Comparison of ENCODE assay signal across 20 cellular contexts in the genomic region with DNA sequence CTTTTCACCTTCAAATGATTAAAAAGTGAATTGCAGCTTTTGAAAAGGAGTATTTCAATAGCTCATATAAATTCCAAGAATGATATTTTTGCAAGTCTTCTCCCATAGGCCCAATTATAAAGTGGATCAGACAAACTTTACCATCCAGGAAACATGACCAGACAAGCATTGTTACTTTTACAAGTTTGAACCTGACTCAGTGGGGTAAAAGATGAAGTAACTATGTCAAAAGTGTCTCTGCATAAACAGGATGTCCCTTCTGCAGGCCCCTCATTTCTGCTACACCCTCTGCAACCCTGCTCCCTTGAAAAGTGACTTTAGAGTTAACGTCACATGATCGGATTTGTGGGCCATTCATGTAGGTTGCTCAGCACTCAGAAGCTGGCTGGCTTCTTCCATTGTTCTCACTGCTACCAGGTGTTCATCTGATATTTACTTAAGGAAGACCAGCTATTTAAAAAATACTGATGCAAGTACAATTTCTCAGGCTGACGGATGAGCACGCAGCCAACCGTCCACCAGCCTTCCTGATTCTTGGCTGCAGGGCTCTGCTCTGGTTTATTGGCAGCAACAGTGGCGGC. TPM values are rescaled to one million over a fixed set of nuclear protein-coding genes. Genes with fewer than 3 reads are reported as not detected.
DNase-seq lines count a peak whose midpoint lies in the region; ATAC-seq and TF ChIP-seq lines count a peak whose summit lies in the region.
"Had no signal": no experiment of that assay in that cellular context is flagged by ENCODE, and none has a peak within 500 bp of the region (broad histone marks: within the 10 kb centered on the region; RNA-seq: fewer than 3 reads in every experiment).

No MANE protein-coding gene starts in this region.

- H3K4me3 ChIP-seq in endodermal cell (ENCODE audit: low read length): no peak overlapping the region
- H3K4me3 ChIP-seq: MG63, Peyer's patch had no signal

- TF ChIP-seq CTCF in mesothelial cell of epicardium (IDR thresholded peaks at IDR 0.05; ENCODE audit: unreplicated experiment) (no peak), endodermal cell (conservative IDR thresholded peaks at IDR 0.05) (no peak)

- H3K4me1 Mint-ChIP-seq in activated CD4-positive, alpha-beta memory T cell treated with anti-CD3 and anti-CD28 coated beads, Interleukin-2, amount 10 ng/mL, durations not matched to agents 7 days and 5 days: no peaks in the 10 kb centered on the region
- H3K4me1 Mint-ChIP-seq in activated CD4-positive, alpha-beta memory T cell treated with anti-CD3 and anti-CD28 coated beads for 36 hours (ENCODE audit: low read depth): no peaks in the 10 kb centered on the region
- no peaks in the 10 kb centered on the region for H3K4me1 Mint-ChIP-seq in activated CD8-positive, alpha-beta T cell treated with anti-CD3 and anti-CD28 coated beads, Interleukin-2, amount 10 ng/mL, durations not matched to agents 7 days and 5 days (ENCODE audit: low read depth)
- H3K4me1 Mint-ChIP-seq in mesothelial cell of epicardium (peaks cover 5% of the 10 kb centered on the region), endodermal cell (no peaks in the 10 kb centered on the region)
- H3K4me1 Mint-ChIP-seq: CD4-positive, CD25-positive, alpha-beta regulatory T cell had no signal

- CTCF ChIA-PET in activated CD4-positive, alpha-beta memory T cell treated with anti-CD3 and anti-CD28 coated beads, Interleukin-2, amount 10 ng/mL, durations not matched to agents 7 days and 5 days (lab: Charles Lee): no interaction called here
- CTCF ChIA-PET in activated CD4-positive, alpha-beta memory T cell treated with anti-CD3 and anti-CD28 coated beads for 36 hours (lab: Charles Lee): interaction anchor here (0.7 to 0.9 kb wide), 2 partner anchors 41 to 240 kb away, joined by 3 to 4 read pairs; no protein-coding TSS in a partner anchor
- CTCF ChIA-PET in activated CD8-positive, alpha-beta T cell treated with anti-CD3 and anti-CD28 coated beads, Interleukin-2, amount 10 ng/mL, durations not matched to agents 7 days and 5 days (lab: Charles Lee): interaction anchor here (1.0 kb wide), 1 partner anchor 241 kb away, joined by 5 read pairs; no protein-coding TSS in a partner anchor

- H3K36me3 Mint-ChIP-seq in activated CD4-positive, alpha-beta memory T cell treated with anti-CD3 and anti-CD28 coated beads, Interleukin-2, amount 10 ng/mL, durations not matched to agents 7 days and 5 days (ENCODE audit: low read depth): peaks cover 61% of the 10 kb centered on the region
- H3K36me3 Mint-ChIP-seq in activated CD4-positive, alpha-beta memory T cell treated with anti-CD3 and anti-CD28 coated beads for 36 hours: peaks cover 61% of the 10 kb centered on the region
- H3K36me3 Mint-ChIP-seq in activated CD8-positive, alpha-beta T cell treated with anti-CD3 and anti-CD28 coated beads, Interleukin-2, amount 10 ng/mL, durations not matched to agents 7 days and 5 days (ENCODE audit: low read depth): peaks cover 75% of the 10 kb centered on the region
- H3K36me3 Mint-ChIP-seq in mesothelial cell of epicardium: peaks cover 54% of the 10 kb centered on the region
- H3K36me3 Mint-ChIP-seq in endodermal cell (ENCODE audit: low read depth): peaks cover 66% of the 10 kb centered on the region

- POLR2A ChIA-PET in activated CD4-positive, alpha-beta memory T cell treated with anti-CD3 and anti-CD28 coated beads, Interleukin-2, amount 10 ng/mL, durations not matched to agents 7 days and 5 days (lab: Charles Lee): interaction anchor here (1.1 kb wide), 1 partner anchor 29 kb away, joined by 3 read pairs; no protein-coding TSS in a partner anchor
- POLR2A ChIA-PET in activated CD4-positive, alpha-beta memory T cell treated with anti-CD3 and anti-CD28 coated beads for 36 hours (lab: Charles Lee): no interaction called here
- POLR2A ChIA-PET in activated CD8-positive, alpha-beta T cell treated with anti-CD3 and anti-CD28 coated beads, Interleukin-2, amount 10 ng/mL, durations not matched to agents 7 days and 5 days (lab: Charles Lee): no interaction called here

- no peak overlapping the region for H3K9ac ChIP-seq in endodermal cell (ENCODE audit: extremely low read depth, low read length, poor library complexity, severe bottlenecking)

- H3K4me1 ChIP-seq in endodermal cell (ENCODE audit: control insufficient read depth, insufficient read depth, low read length): no peaks in the 10 kb centered on the region
- H3K4me1 ChIP-seq: Peyer's patch had no signal

- H3K4me3 Mint-ChIP-seq in activated CD4-positive, alpha-beta memory T cell treated with anti-CD3 and anti-CD28 coated beads, Interleukin-2, amount 10 ng/mL, durations not matched to agents 7 days and 5 days: no peak overlapping the region
- no peak overlapping the region for H3K4me3 Mint-ChIP-seq in activated CD4-positive, alpha-beta memory T cell treated with anti-CD3 and anti-CD28 coated beads for 36 hours
- H3K4me3 Mint-ChIP-seq in activated CD8-positive, alpha-beta T cell treated with anti-CD3 and anti-CD28 coated beads, Interleukin-2, amount 10 ng/mL, durations not matched to agents 7 days and 5 days: no peak overlapping the region
- H3K4me3 Mint-ChIP-seq in mesothelial cell of epicardium (no peak overlapping the region), endodermal cell (no peak overlapping the region)
- H3K4me3 Mint-ChIP-seq: CD4-positive, CD25-positive, alpha-beta regulatory T cell; natural killer cell treated with Interleukin-12 subunit alpha and Interleukin-12 subunit beta and Interleukin-15 and Interleukin-18, amount 100 ng/mL, for 72 hours had no signal

- no peaks in the 10 kb centered on the region for H3K9me3 Mint-ChIP-seq in activated CD4-positive, alpha-beta memory T cell treated with anti-CD3 and anti-CD28 coated beads, Interleukin-2, amount 10 ng/mL, durations not matched to agents 7 days and 5 days
- no peaks in the 10 kb centered on the region for H3K9me3 Mint-ChIP-seq in activated CD4-positive, alpha-beta memory T cell treated with anti-CD3 and anti-CD28 coated beads for 36 hours
- H3K9me3 Mint-ChIP-seq in activated CD8-positive, alpha-beta T cell treated with anti-CD3 and anti-CD28 coated beads, Interleukin-2, amount 10 ng/mL, durations not matched to agents 7 days and 5 days (ENCODE audit: insufficient read depth): no peaks in the 10 kb centered on the region
- no peaks in the 10 kb centered on the region for H3K9me3 Mint-ChIP-seq in mesothelial cell of epicardium
- no peaks in the 10 kb centered on the region for H3K9me3 Mint-ChIP-seq in endodermal cell
- H3K9me3 Mint-ChIP-seq: natural killer cell treated with Interleukin-12 subunit alpha and Interleukin-12 subunit beta and Interleukin-15 and Interleukin-18, amount 100 ng/mL, for 72 hours had no signal

- H3K27me3 Mint-ChIP-seq in activated CD4-positive, alpha-beta memory T cell treated with anti-CD3 and anti-CD28 coated beads, Interleukin-2, amount 10 ng/mL, durations not matched to agents 7 days and 5 days: no peaks in the 10 kb centered on the region
- H3K27me3 Mint-ChIP-seq in activated CD4-positive, alpha-beta memory T cell treated with anti-CD3 and anti-CD28 coated beads for 36 hours: no peaks in the 10 kb centered on the region
- H3K27me3 Mint-ChIP-seq in activated CD8-positive, alpha-beta T cell treated with anti-CD3 and anti-CD28 coated beads, Interleukin-2, amount 10 ng/mL, durations not matched to agents 7 days and 5 days (ENCODE audit: low read depth): no peaks in the 10 kb centered on the region
- no peaks in the 10 kb centered on the region for H3K27me3 Mint-ChIP-seq in mesothelial cell of epicardium (ENCODE audit: low read depth)
- no peaks in the 10 kb centered on the region for H3K27me3 Mint-ChIP-seq in endodermal cell (ENCODE audit: insufficient read depth)
- H3K27me3 Mint-ChIP-seq: CD4-positive, CD25-positive, alpha-beta regulatory T cell; natural killer cell treated with Interleukin-12 subunit alpha and Interleukin-12 subunit beta and Interleukin-15 and Interleukin-18, amount 100 ng/mL, for 72 hours had no signal

- H3K9me3 ChIP-seq in endodermal cell (ENCODE audit: control insufficient read depth, low read length): no peaks in the 10 kb centered on the region
- H3K9me3 ChIP-seq: MG63, Peyer's patch had no signal

- no peaks in the 10 kb centered on the region for H3K27me3 ChIP-seq in endodermal cell (ENCODE audit: control insufficient read depth, insufficient read depth, low read length, poor library complexity, severe bottlenecking)
- H3K27me3 ChIP-seq: MG63, Peyer's patch had no signal

- ATAC-seq in activated CD8-positive, alpha-beta T cell treated with anti-CD3 and anti-CD28 coated beads, Interleukin-2, amount 10 ng/mL, durations not matched to agents 7 days and 5 days: no peak
- ATAC-seq: natural killer cell treated with Interleukin-12 subunit alpha and Interleukin-12 subunit beta and Interleukin-15 and Interleukin-18, amount 100 ng/mL, for 72 hours had no signal

- H3K27ac ChIP-seq in endodermal cell (ENCODE audit: low read depth, low read length): no peak overlapping the region
- H3K27ac ChIP-seq: Peyer's patch had no signal

- WGBS in endodermal cell (ENCODE audit: insufficient coverage in 1 of 2, insufficient read length in 1 of 2), 2 experiments: 94 to 98% methylated on average over 6 of the region's 6 CpGs

- H3K27ac Mint-ChIP-seq in activated CD4-positive, alpha-beta memory T cell treated with anti-CD3 and anti-CD28 coated beads, Interleukin-2, amount 10 ng/mL, durations not matched to agents 7 days and 5 days: peak overlapping the region; percentile 70
- H3K27ac Mint-ChIP-seq in activated CD4-positive, alpha-beta memory T cell treated with anti-CD3 and anti-CD28 coated beads for 36 hours: no peak overlapping the region
- H3K27ac Mint-ChIP-seq in activated CD8-positive, alpha-beta T cell treated with anti-CD3 and anti-CD28 coated beads, Interleukin-2, amount 10 ng/mL, durations not matched to agents 7 days and 5 days: peak overlapping the region; percentile 3
- H3K27ac Mint-ChIP-seq in mesothelial cell of epicardium (peak overlapping the region; percentile 70), endodermal cell (no peak overlapping the region)
- H3K27ac Mint-ChIP-seq: CD4-positive, CD25-positive, alpha-beta regulatory T cell; natural killer cell treated with Interleukin-12 subunit alpha and Interleukin-12 subunit beta and Interleukin-15 and Interleukin-18, amount 100 ng/mL, for 72 hours had no signal

- peaks cover 76% of the 10 kb centered on the region for H3K36me3 ChIP-seq in endodermal cell (ENCODE audit: control insufficient read depth, insufficient read depth, low read length)

- intact Hi-C loops in activated CD4-positive, alpha-beta memory T cell treated with anti-CD3 and anti-CD28 coated beads for 36 hours (cut with micrococcal nuclease): no loop called here

- no peak for DNase-seq in activated CD4-positive, alpha-beta memory T cell treated with anti-CD3 and anti-CD28 coated beads, Interleukin-2, amount 10 ng/mL, durations not matched to agents 7 days and 5 days
- no peak for DNase-seq in activated CD4-positive, alpha-beta memory T cell treated with anti-CD3 and anti-CD28 coated beads for 36 hours
- DNase-seq in NCI-H146 treated with DMSO at 0.1 percent for 48 hours (lab: John Stamatoyannopoulos, UW; ENCODE audit: unreplicated experiment) (peak; percentile 39), mesothelial cell of epicardium (ENCODE audit: low spot score in 2 of 2, unreplicated experiment in 2 of 2) (no peak), endodermal cell (no peak), DMS114 treated with DMSO at 0.1 percent for 48 hours (lab: John Stamatoyannopoulos, UW; ENCODE audit: unreplicated experiment) (no peak), RPMI8226 (no peak)
- no peak for DNase-seq in activated CD8-positive, alpha-beta T cell treated with anti-CD3 and anti-CD28 coated beads, Interleukin-2, amount 10 ng/mL, durations not matched to agents 7 days and 5 days
- DNase-seq: activated CD4-positive, alpha-beta T cell treated with anti-CD3 and anti-CD28 coated beads, Interleukin-2, amount 50 U/mL, for 1 hour; CD4-positive, CD25-positive, alpha-beta regulatory T cell; central memory CD4-positive, alpha-beta T cell; DND-41; effector memory CD4-positive, alpha-beta T cell; hippocampal formation; MG63; NCI-H2029; Peyer's patch; posterior cingulate gyrus; stimulated activated CD4-positive, alpha-beta T cell treated with anti-CD3 and anti-CD28 coated beads, Interleukin-2, amount 100 ng/mL, for 48 hours had no signal

RNA-seq across cellular contexts. Expression of gene URB1, which starts 32.3 kb away (rescaled TPM):
- total RNA-seq in activated CD4-positive, alpha-beta memory T cell treated with anti-CD3 and anti-CD28 coated beads, Interleukin-2, amount 10 ng/mL, durations not matched to agents 7 days and 5 days: 1 to 10 TPM; 9.1 TPM
- total RNA-seq in activated CD4-positive, alpha-beta memory T cell treated with anti-CD3 and anti-CD28 coated beads for 36 hours: 10 to 100 TPM; 21.5 to 23.4 TPM
- 10 to 100 TPM; 17.4 to 19.4 TPM for total RNA-seq in activated CD8-positive, alpha-beta T cell treated with anti-CD3 and anti-CD28 coated beads, Interleukin-2, amount 10 ng/mL, durations not matched to agents 7 days and 5 days
- total RNA-seq in mesothelial cell of epicardium (21.8 to 23.4 TPM (median 22.2 TPM) in 3 replicates), endodermal cell (10 to 100 TPM in 1 of 2 donors, 1 to 10 TPM in 1; 9.4 to 14.0 TPM)
- polyA plus RNA-seq in endodermal cell (2013, experiment 1 of 2): 9.7 TPM
- 9.0 TPM for polyA plus RNA-seq in endodermal cell (2013, experiment 2 of 2)

RNA-seq across cellular contexts. Expression of gene EVA1C, which starts 52.0 kb away (rescaled TPM):
- total RNA-seq in activated CD4-positive, alpha-beta memory T cell treated with anti-CD3 and anti-CD28 coated beads, Interleukin-2, amount 10 ng/mL, durations not matched to agents 7 days and 5 days: 1 to 10 TPM; 5.0 to 6.3 TPM
- total RNA-seq in activated CD4-positive, alpha-beta memory T cell treated with anti-CD3 and anti-CD28 coated beads for 36 hours: 1 to 10 TPM; 9.3 to 9.6 TPM
- total RNA-seq in activated CD8-positive, alpha-beta T cell treated with anti-CD3 and anti-CD28 coated beads, Interleukin-2, amount 10 ng/mL, durations not matched to agents 7 days and 5 days: 1 to 10 TPM; 3.0 to 3.5 TPM
- 2.1 to 3.8 TPM (median 3.1 TPM) in 3 replicates for total RNA-seq in mesothelial cell of epicardium
- under 1 TPM in 1 of 2 donors, not detected in 1; 0.68 TPM for total RNA-seq in endodermal cell
- polyA plus RNA-seq in endodermal cell (2013, experiment 1 of 2): 1.1 TPM
- polyA plus RNA-seq in endodermal cell (2013, experiment 2 of 2): 0.95 TPM

Comparison
In these comparisons a context has a peak if more than half of its experiments do, and no peak if none do; other contexts are left out.
1. H3K27ac Mint-ChIP-seq: peak in activated CD4-positive, alpha-beta memory T cell treated with anti-CD3 and anti-CD28 coated beads, Interleukin-2, amount 10 ng/mL, durations not matched to agents 7 days and 5 days (single experiment), activated CD8-positive, alpha-beta T cell treated with anti-CD3 and anti-CD28 coated beads, Interleukin-2, amount 10 ng/mL, durations not matched to agents 7 days and 5 days (single experiment) and mesothelial cell of epicardium (single experiment); none in activated CD4-positive, alpha-beta memory T cell treated with anti-CD3 and anti-CD28 coated beads for 36 hours (single experiment) and endodermal cell (single experiment).